8 cellular contexts compared by ENCODE assay signal in genomic region chr3:11601446-11602241, GRCh38. TPM values are rescaled to one million over a fixed set of nuclear protein-coding genes. Genes with fewer than 3 reads are reported as not detected.
DNase-seq lines count a peak whose midpoint lies in the region; ATAC-seq and TF ChIP-seq lines count a peak whose summit lies in the region.

No MANE protein-coding gene starts in this region.

- H3K4me2 ChIP-seq in SK-N-SH: no peak overlapping the region

- H3K36me3 Mint-ChIP-seq in T-helper 17 cell (ENCODE audit: low read depth) (peaks cover 2% of the 10 kb centered on the region), glutamatergic neuron (ENCODE audit: unreplicated experiment) (no peaks in the 10 kb centered on the region)

- H4K20me1 ChIP-seq in SK-N-SH (ENCODE audit: insufficient read depth): peaks cover 71% of the 10 kb centered on the region

- H3K4me1 Mint-ChIP-seq in T-helper 17 cell (peaks cover 12% of the 10 kb centered on the region), glutamatergic neuron (ENCODE audit: low read depth, unreplicated experiment) (peaks cover 23% of the 10 kb centered on the region)

- H3K9ac ChIP-seq in SK-N-SH: no peak overlapping the region

- H3K27me3 Mint-ChIP-seq in T-helper 17 cell: no peaks in the 10 kb centered on the region
- H3K27me3 Mint-ChIP-seq in glutamatergic neuron (ENCODE audit: unreplicated experiment): no peaks in the 10 kb centered on the region

- peaks cover 40% of the 10 kb centered on the region for H3F3A ChIP-seq in SK-N-SH (replicated peaks; ENCODE audit: insufficient read depth)

- H3K36me3 ChIP-seq in SK-N-SH (replicated peaks in 1 of 2; ENCODE audit: control insufficient read depth in 1 of 2, insufficient read depth in 2 of 2, low read length in 1 of 2): peaks cover 19 to 34% of the 10 kb centered on the region in 2 experiments

- peak overlapping the region; percentile 2 for H3K27ac Mint-ChIP-seq in T-helper 17 cell
- H3K27ac Mint-ChIP-seq in glutamatergic neuron (ENCODE audit: unreplicated experiment): peak overlapping the region; percentile 67

- H3K4me3 Mint-ChIP-seq in T-helper 17 cell: no peak overlapping the region
- peak overlapping the region; percentile 28 for H3K4me3 Mint-ChIP-seq in glutamatergic neuron (ENCODE audit: unreplicated experiment)

- no peak for DNase-seq in SK-N-SH
- no peak for DNase-seq in T-helper 17 cell
- no peak for DNase-seq in glutamatergic neuron
- peak; percentile 33 to 53 for DNase-seq in stimulated activated CD8-positive, alpha-beta memory T cell treated with anti-CD3 and anti-CD28 coated beads, Interleukin-2, amount 100 ng/mL, for 48 hours (ENCODE audit: low read depth in 2 of 2)
- DNase-seq in AML-193 (lab: John Stamatoyannopoulos, UW): no peak
- no peak for DNase-seq in SKM-1 treated with dmso at 0.1 percent for 144 hours (lab: John Stamatoyannopoulos, UW; ENCODE audit: unreplicated experiment)

- CTCF ChIA-PET in SK-N-SH (lab: Yijun Ruan, JAX): no interaction called here

- no peak for ATAC-seq in SK-N-SH treated with all-trans-retinoic acid at 6 μM for 48 hours
- peak; percentile 80 for ATAC-seq in HG02938 (IDR thresholded peaks at IDR 0.05; ENCODE audit: unreplicated experiment)
- ATAC-seq in T-helper 17 cell: peak; percentile 67

- H2AFZ ChIP-seq in SK-N-SH (ENCODE audit: low read depth): no peak overlapping the region

- H3K9me3 ChIP-seq in SK-N-SH (no peaks in the 10 kb centered on the region), T-helper 17 cell (ENCODE audit: control insufficient read depth, low read length, poor library complexity, severe bottlenecking) (no peaks in the 10 kb centered on the region)

- H3K27me3 ChIP-seq in SK-N-SH (ENCODE audit: insufficient read depth): no peaks in the 10 kb centered on the region

- no peaks in the 10 kb centered on the region for H3K9me2 ChIP-seq in SK-N-SH

- H3K79me2 ChIP-seq in SK-N-SH (ENCODE audit: insufficient read depth): peaks cover 81% of the 10 kb centered on the region

- no peak for TF ChIP-seq CTCF in SK-N-SH (IDR thresholded peaks at IDR 0.05)
- TF ChIP-seq CTCF in glutamatergic neuron (IDR thresholded peaks at IDR 0.05; ENCODE audit: partially characterized antibody, unreplicated experiment): no peak

- no peak for TF ChIP-seq EP300 in SK-N-SH (IDR thresholded peaks at IDR 0.05; ENCODE audit: borderline replicate concordance in 1 of 2, low read depth in 1 of 2, low read length in 1 of 2)

- H3K4me3 ChIP-seq in SK-N-SH (ENCODE audit: low read depth in 2 of 2, low read length in 1 of 2): no peak overlapping the region

- peaks cover 5% of the 10 kb centered on the region for H3K9me3 Mint-ChIP-seq in glutamatergic neuron (ENCODE audit: unreplicated experiment)

- no peak for TF ChIP-seq RAD21 in SK-N-SH (IDR thresholded peaks at IDR 0.05; ENCODE audit: low read length)

- H3K27ac ChIP-seq in SK-N-SH (ENCODE audit: low read depth in 2 of 2, low read length in 1 of 2): peak overlapping the region; percentile 76 to 82; a peak in 3 of 4 replicates

- POLR2A ChIA-PET in SK-N-SH (lab: Yijun Ruan, JAX): no interaction called here

- peaks cover 6 to 42% of the 10 kb centered on the region in 2 experiments; a peak in 3 of 4 replicates for H3K4me1 ChIP-seq in SK-N-SH (ENCODE audit: control insufficient read depth in 1 of 2, insufficient read depth in 2 of 2, low read depth in 1 of 2, low read length in 1 of 2)

- WGBS in SK-N-SH (ENCODE audit: low lambda C conversion rate): 77% methylated on average over 16 of the region's 21 CpGs

TF ChIP-seq in SK-N-SH, 30 proteins besides CTCF, POLR2A, EP300 and RAD21:
- TF ChIP-seq RXRA (IDR thresholded peaks at IDR 0.05; ENCODE audit: borderline replicate concordance, low read depth): no peak
- TF ChIP-seq GABPA (IDR thresholded peaks at IDR 0.05; ENCODE audit: low read depth): no peak
- no peak for TF ChIP-seq YY1 (IDR thresholded peaks at IDR 0.05; ENCODE audit: low read depth)
- no peak for TF ChIP-seq IRF3 (IDR thresholded peaks at IDR 0.05; ENCODE audit: low read depth, low read length)
- TF ChIP-seq ZBTB33 (IDR thresholded peaks at IDR 0.05; ENCODE audit: borderline replicate concordance, low read depth): no peak
- no peak for TF ChIP-seq RCOR1 (IDR thresholded peaks at IDR 0.05; ENCODE audit: low read length)
- TF ChIP-seq NRF1 (IDR thresholded peaks at IDR 0.05; ENCODE audit: low read depth, low read length): no peak

TF ChIP-seq in SK-N-SH treated with all-trans-retinoic acid at 6 μM for 48 hours, 23 proteins besides CTCF, POLR2A, EP300 and RAD21:
- TF ChIP-seq ISL1 (CRISPR knock-in tag; IDR thresholded peaks at IDR 0.05) (no peak), GLIS3 (CRISPR knock-in tag; IDR thresholded peaks at IDR 0.05) (no peak), ZNF8 (CRISPR knock-in tag; IDR thresholded peaks at IDR 0.05) (no peak), BACH2 (CRISPR knock-in tag; IDR thresholded peaks at IDR 0.05; ENCODE audit: borderline replicate concordance) (no peak), OSR1 (CRISPR knock-in tag; IDR thresholded peaks at IDR 0.05) (no peak), ESRRG (CRISPR knock-in tag; IDR thresholded peaks at IDR 0.05) (no peak)
- TF ChIP-seq, protein P1, sequence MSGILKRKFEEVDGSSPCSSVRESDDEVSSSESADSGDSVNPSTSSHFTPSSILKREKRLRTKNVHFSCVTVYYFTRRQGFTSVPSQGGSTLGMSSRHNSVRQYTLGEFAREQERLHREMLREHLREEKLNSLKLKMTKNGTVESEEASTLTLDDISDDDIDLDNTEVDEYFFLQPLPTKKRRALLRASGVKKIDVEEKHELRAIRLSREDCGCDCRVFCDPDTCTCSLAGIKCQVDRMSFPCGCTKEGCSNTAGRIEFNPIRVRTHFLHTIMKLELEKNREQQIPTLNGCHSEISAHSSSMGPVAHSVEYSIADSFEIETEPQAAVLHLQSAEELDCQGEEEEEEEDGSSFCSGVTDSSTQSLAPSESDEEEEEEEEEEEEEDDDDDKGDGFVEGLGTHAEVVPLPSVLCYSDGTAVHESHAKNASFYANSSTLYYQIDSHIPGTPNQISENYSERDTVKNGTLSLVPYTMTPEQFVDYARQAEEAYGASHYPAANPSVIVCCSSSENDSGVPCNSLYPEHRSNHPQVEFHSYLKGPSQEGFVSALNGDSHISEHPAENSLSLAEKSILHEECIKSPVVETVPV (CRISPR knock-in tag; IDR thresholded peaks at IDR 0.05): no peak
- TF ChIP-seq, protein P2, sequence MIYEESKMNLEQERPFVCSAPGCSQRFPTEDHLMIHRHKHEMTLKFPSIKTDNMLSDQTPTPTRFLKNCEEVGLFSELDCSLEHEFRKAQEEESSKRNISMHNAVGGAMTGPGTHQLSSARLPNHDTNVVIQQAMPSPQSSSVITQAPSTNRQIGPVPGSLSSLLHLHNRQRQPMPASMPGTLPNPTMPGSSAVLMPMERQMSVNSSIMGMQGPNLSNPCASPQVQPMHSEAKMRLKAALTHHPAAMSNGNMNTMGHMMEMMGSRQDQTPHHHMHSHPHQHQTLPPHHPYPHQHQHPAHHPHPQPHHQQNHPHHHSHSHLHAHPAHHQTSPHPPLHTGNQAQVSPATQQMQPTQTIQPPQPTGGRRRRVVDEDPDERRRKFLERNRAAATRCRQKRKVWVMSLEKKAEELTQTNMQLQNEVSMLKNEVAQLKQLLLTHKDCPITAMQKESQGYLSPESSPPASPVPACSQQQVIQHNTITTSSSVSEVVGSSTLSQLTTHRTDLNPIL (CRISPR knock-in tag; IDR thresholded peaks at IDR 0.05; ENCODE audit: low read depth): no peak

RNA-seq across cellular contexts. Expression of gene VGLL4, which starts 42.1 kb away (rescaled TPM):
- 48.9 and 52.1 TPM in 2 replicates for polyA plus RNA-seq in SK-N-SH (2012; rRNA removed)
- 40.5 and 45.5 TPM in 2 replicates for polyA plus RNA-seq in SK-N-SH (2012; cell fraction: cytosol; rRNA removed)
- 60.2 and 71.7 TPM in 2 replicates for polyA plus RNA-seq in SK-N-SH (2012; cell fraction: nucleus; rRNA removed)
- total RNA-seq in T-helper 17 cell: 10 to 100 TPM; 18.7 to 20.2 TPM
- 29.4 TPM for total RNA-seq in glutamatergic neuron (ENCODE audit: unreplicated experiment)

Comparison
In these comparisons a context has a peak if more than half of its experiments do, and no peak if none do; other contexts are left out.
1. DNase-seq: peak in stimulated activated CD8-positive, alpha-beta memory T cell treated with anti-CD3 and anti-CD28 coated beads, Interleukin-2, amount 100 ng/mL, for 48 hours (2 of 2); none in SK-N-SH (single experiment), T-helper 17 cell (0 of 3), glutamatergic neuron (single experiment), AML-193 (0 of 2) and SKM-1 treated with dmso at 0.1 percent for 144 hours (single experiment).